19 cellular contexts compared by ENCODE assay signal in the genomic region with DNA sequence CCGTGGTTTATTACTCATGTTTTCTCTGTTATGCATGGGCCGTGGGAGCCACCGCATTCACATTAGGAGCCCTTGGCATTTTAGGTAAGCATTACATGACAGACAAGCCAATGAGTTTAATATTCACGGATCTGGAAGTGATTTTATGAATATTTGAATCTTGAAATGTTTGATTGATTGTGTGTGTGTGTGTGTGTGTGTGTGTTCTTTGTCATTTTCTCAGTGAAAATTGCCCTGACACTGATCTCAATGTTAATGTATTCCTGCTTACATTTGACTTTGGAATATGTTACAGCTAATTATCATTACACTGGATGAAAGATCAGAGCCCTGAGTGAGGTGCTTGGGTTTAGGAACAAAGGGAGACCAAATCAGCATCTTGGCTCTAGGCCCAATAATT. TPM values are rescaled to one million over a fixed set of nuclear protein-coding genes. Genes with fewer than 3 reads are reported as not detected.
A peak's percentile ranks its signal among the peaks of the same experiment; 100 is the strongest.
DNase-seq lines count a peak whose midpoint lies in the region; TF ChIP-seq lines count a peak whose summit lies in the region.
"Had no signal": no experiment of that assay in that cellular context is flagged by ENCODE, and none has a peak within 500 bp of the region (broad histone marks: within the 10 kb centered on the region; RNA-seq: fewer than 3 reads in every experiment).

No MANE protein-coding gene starts in this region.

- H3K9me3 ChIP-seq in WERI-Rb-1 (ENCODE audit: severe bottlenecking) (peaks cover 5% of the 10 kb centered on the region), thyroid gland (no peaks in the 10 kb centered on the region)

- no peaks in the 10 kb centered on the region for H3K36me3 ChIP-seq in WERI-Rb-1
- no peaks in the 10 kb centered on the region for H3K36me3 ChIP-seq in thyroid gland

- no peak overlapping the region for H3K4me3 ChIP-seq in WERI-Rb-1 (ENCODE audit: low read depth, low read length)
- no peak overlapping the region for H3K4me3 ChIP-seq in thyroid gland (replicated peaks in 1 of 3)

- TF ChIP-seq CTCF in WERI-Rb-1 (IDR thresholded peaks at IDR 0.05; ENCODE audit: low read depth, low read length) (no peak), thyroid gland (IDR thresholded peaks at IDR 0.05) (no peak)

- DNase-seq in NCI-H748 (lab: John Stamatoyannopoulos, UW; ENCODE audit: unreplicated experiment), result peak; percentile 75
- DNase-seq in NCI-H748 treated with DMSO at 0.1 percent for 48 hours (lab: John Stamatoyannopoulos, UW), result no peak
- peak; percentile 31 for DNase-seq in NCI-H2081 treated with DMSO at 0.1 percent for 48 hours (lab: John Stamatoyannopoulos, UW)
- DNase-seq in WERI-Rb-1, result no peak
- peak; percentile 19 for DNase-seq in retina
- no peak for DNase-seq in thyroid gland
- DNase-seq in HCEC 1CT, result no peak
- DNase-seq in NCI-H187 (lab: John Stamatoyannopoulos, UW), result no peak
- DNase-seq: EL; NCI-H510A; NK-92 treated with Interleukin-12 subunit alpha and Interleukin-12 subunit beta, amount 100 ng/mL, for 24 hours; RPMI8226; SIG-M5 had no signal

- intact Hi-C loops in thyroid gland (cut with DNase I), result no loop called here

- WGBS in thyroid gland, 2 donors, result 85% methylated on average over 4 of the region's 4 CpGs

- no peaks in the 10 kb centered on the region for H3K27me3 ChIP-seq in WERI-Rb-1 (ENCODE audit: insufficient read depth, low read depth, severe bottlenecking)
- no peaks in the 10 kb centered on the region for H3K27me3 ChIP-seq in thyroid gland

- H3K4me1 ChIP-seq in thyroid gland, result no peaks in the 10 kb centered on the region

- TF ChIP-seq POLR2A in thyroid gland (IDR thresholded peaks at IDR 0.05), result no peak

- peak overlapping the region; percentile 37 for H3K27ac ChIP-seq in WERI-Rb-1
- no peak overlapping the region for H3K27ac ChIP-seq in thyroid gland
- H3K27ac ChIP-seq: C4-2B, KMS-11 had no signal

RNA-seq across cellular contexts. Expression of gene GK2, which starts 5.0 kb away (rescaled TPM):
- under 1 TPM in 1 of 4 donors, not detected in 3; 0.27 TPM for total RNA-seq in thyroid gland
- total RNA-seq: HepG2; M059J; OCI-LY7; T-helper 2 cell treated with Interferon-gamma antibody and Interleukin-4, amounts not matched to agents 100 ng/mL and 5 ng/mL, for 36 hours had no signal

Comparison
In these comparisons a context has a peak if more than half of its experiments do, and no peak if none do; other contexts are left out.
1. DNase-seq: peak in NCI-H748 (single experiment), NCI-H2081 treated with DMSO at 0.1 percent for 48 hours (single experiment) and retina (single experiment); none in NCI-H748 treated with DMSO at 0.1 percent for 48 hours (single experiment), WERI-Rb-1 (single experiment), thyroid gland (0 of 2), HCEC 1CT (single experiment) and NCI-H187 (0 of 2).